8 cellular contexts compared by ENCODE assay signal in genomic region chr1:119611701-119612113, GRCh38. TPM values are rescaled to one million over a fixed set of nuclear protein-coding genes. Genes with fewer than 3 reads are reported as not detected.
DNase-seq lines count a peak whose midpoint lies in the region; ATAC-seq, FAIRE-seq and TF ChIP-seq lines count a peak whose summit lies in the region.

No MANE protein-coding gene starts in this region.

- no peaks in the 10 kb centered on the region for H3K9me3 Mint-ChIP-seq in activated T-helper 1 cell treated with anti-CD3 and anti-CD28 coated beads, Interleukin-12 subunit alpha, Interleukin-12 subunit beta, Interleukin-2, Interleukin-4 antibody, amounts not matched to agents 30 ng/mL and 10 ng/mL and 1 ng/mL, durations not matched to agents 14 hours and 24 hours and 36 hours

- H3K9me2 ChIP-seq in OCI-LY7 (ENCODE audit: insufficient read depth, low read length): no peaks in the 10 kb centered on the region

- CTCF ChIA-PET in OCI-LY7 (lab: Charles Lee; ENCODE audit: unreplicated experiment): interaction anchor here (0.8 kb wide), 1 partner anchor 100 kb away, joined by 3 read pairs; the partner anchor contains the start of gene PHGDH

- no peaks in the 10 kb centered on the region for H4K20me1 ChIP-seq in OCI-LY7 (ENCODE audit: insufficient read depth, low read length)

- H3K9me3 ChIP-seq in OCI-LY7 (ENCODE audit: low read length): no peaks in the 10 kb centered on the region

- H3K36me3 Mint-ChIP-seq in activated T-helper 1 cell treated with anti-CD3 and anti-CD28 coated beads, Interleukin-12 subunit alpha, Interleukin-12 subunit beta, Interleukin-2, Interleukin-4 antibody, amounts not matched to agents 30 ng/mL and 10 ng/mL and 1 ng/mL, durations not matched to agents 14 hours and 24 hours and 36 hours (ENCODE audit: low read depth): no peaks in the 10 kb centered on the region

- H3K27ac Mint-ChIP-seq in activated T-helper 1 cell treated with anti-CD3 and anti-CD28 coated beads, Interleukin-12 subunit alpha, Interleukin-12 subunit beta, Interleukin-2, Interleukin-4 antibody, amounts not matched to agents 30 ng/mL and 10 ng/mL and 1 ng/mL, durations not matched to agents 14 hours and 24 hours and 36 hours: no peak overlapping the region

- H3K4me3 ChIP-seq in GM06990 (replicated peaks; ENCODE audit: low read depth, low read length) (no peak overlapping the region), OCI-LY7 (ENCODE audit: low read depth, low read length, poor library complexity, severe bottlenecking) (no peak overlapping the region), foreskin fibroblast (ENCODE audit: low read depth in 1 of 2, low read length in 2 of 2) (no peak overlapping the region)

- H3K27me3 ChIP-seq in GM06990 (replicated peaks; ENCODE audit: control insufficient read depth, insufficient read depth, low read length): no peaks in the 10 kb centered on the region

- ATAC-seq in omental fat pad (ENCODE audit: low FRiP score): no peak

- H3K27ac ChIP-seq in OCI-LY7 (ENCODE audit: low read depth, low read length, poor library complexity, severe bottlenecking): no peak overlapping the region

- no peaks in the 10 kb centered on the region for H3K79me2 ChIP-seq in OCI-LY7 (ENCODE audit: insufficient read depth, low read depth, low read length)

- DNase-seq in GM06990 (ENCODE audit: extremely low read depth, insufficient read length) (peak; percentile 58), HUDEP-2 (lab: John Stamatoyannopoulos, UW; ENCODE audit: unreplicated experiment in 76 of 76) (peak in 52 of 76 experiments; percentile 3 to 76 (median 40)), OCI-LY7 (ENCODE audit: low spot score) (peak; percentile 59), foreskin fibroblast (peak in 1 of 2 donors; percentile 67), omental fat pad (ENCODE audit: low spot score) (peak; percentile 89), urothelium cell line (ENCODE audit: low spot score) (peak; percentile 77), COLO829 (ENCODE audit: low spot score) (no peak)
- DNase-seq in activated T-helper 1 cell treated with anti-CD3 and anti-CD28 coated beads, Interleukin-12 subunit alpha, Interleukin-12 subunit beta, Interleukin-2, Interleukin-4 antibody, amounts not matched to agents 30 ng/mL and 10 ng/mL and 1 ng/mL, durations not matched to agents 14 hours and 24 hours and 36 hours (ENCODE audit: low spot score): peak; percentile 63

- H3K4me1 Mint-ChIP-seq in activated T-helper 1 cell treated with anti-CD3 and anti-CD28 coated beads, Interleukin-12 subunit alpha, Interleukin-12 subunit beta, Interleukin-2, Interleukin-4 antibody, amounts not matched to agents 30 ng/mL and 10 ng/mL and 1 ng/mL, durations not matched to agents 14 hours and 24 hours and 36 hours (ENCODE audit: low read depth): no peaks in the 10 kb centered on the region

- no peaks in the 10 kb centered on the region for H3K4me1 ChIP-seq in OCI-LY7 (ENCODE audit: insufficient read depth, low read length, poor library complexity, severe bottlenecking)

- H3K4me3 Mint-ChIP-seq in activated T-helper 1 cell treated with anti-CD3 and anti-CD28 coated beads, Interleukin-12 subunit alpha, Interleukin-12 subunit beta, Interleukin-2, Interleukin-4 antibody, amounts not matched to agents 30 ng/mL and 10 ng/mL and 1 ng/mL, durations not matched to agents 14 hours and 24 hours and 36 hours: no peak overlapping the region

- no peak overlapping the region for H2AFZ ChIP-seq in OCI-LY7 (ENCODE audit: low read length)

- FAIRE-seq in urothelium cell line (lab: Jason Lieb, UNC): no peak

- H3K36me3 ChIP-seq in GM06990 (ENCODE audit: control insufficient read depth, insufficient read depth, low read length) (no peaks in the 10 kb centered on the region), OCI-LY7 (ENCODE audit: insufficient read depth, low read length) (no peaks in the 10 kb centered on the region)

- H3K27me3 Mint-ChIP-seq in activated T-helper 1 cell treated with anti-CD3 and anti-CD28 coated beads, Interleukin-12 subunit alpha, Interleukin-12 subunit beta, Interleukin-2, Interleukin-4 antibody, amounts not matched to agents 30 ng/mL and 10 ng/mL and 1 ng/mL, durations not matched to agents 14 hours and 24 hours and 36 hours (ENCODE audit: insufficient read depth): peaks cover 5% of the 10 kb centered on the region

- H3K4me2 ChIP-seq in OCI-LY7 (ENCODE audit: low read length): no peak overlapping the region

- POLR2A ChIA-PET in OCI-LY7 (lab: Charles Lee): no interaction called here

- TF ChIP-seq CTCF in GM06990 (IDR thresholded peaks at IDR 0.05; ENCODE audit: insufficient read depth, low read length, poor library complexity, severe bottlenecking) (peak; percentile 89), OCI-LY7 (conservative IDR thresholded peaks at IDR 0.05; ENCODE audit: low read length) (peak; percentile 89), foreskin fibroblast (IDR thresholded peaks at IDR 0.05; ENCODE audit: low read depth, low read length) (peak; percentile 92), omental fat pad (IDR thresholded peaks at IDR 0.05) (peak in 2 of 3 donors; percentile 22 to 77)

- BruUV-seq in OCI-LY7 (replicated peaks; lab: Mats Ljungman, UMichigan): no TSS peak

- intact Hi-C loops in OCI-LY7 (cut with micrococcal nuclease; ENCODE audit: unreplicated experiment): loop anchor here (10.0 kb wide), 3 partner anchors 133 to 263 kb away; no protein-coding TSS in a partner anchor
- intact Hi-C loops in activated T-helper 1 cell treated with anti-CD3 and anti-CD28 coated beads, Interleukin-12 subunit alpha, Interleukin-12 subunit beta, Interleukin-2, Interleukin-4 antibody, amounts not matched to agents 30 ng/mL and 10 ng/mL and 1 ng/mL, durations not matched to agents 14 hours and 24 hours and 36 hours (cut with micrococcal nuclease): loop anchor here (1.0 kb wide), 1 partner anchor 52 kb away; no protein-coding TSS in a partner anchor

RNA-seq across cellular contexts. Expression of gene ZNF697, which starts 36.4 kb away (rescaled TPM):
- total RNA-seq in OCI-LY7 (2014; rRNA removed; shearing (Covaris generic)): not detected in 2 replicates
- total RNA-seq in OCI-LY7 (2022): not detected in 2 replicates
- total RNA-seq in activated T-helper 1 cell treated with anti-CD3 and anti-CD28 coated beads, Interleukin-12 subunit alpha, Interleukin-12 subunit beta, Interleukin-2, Interleukin-4 antibody, amounts not matched to agents 30 ng/mL and 10 ng/mL and 1 ng/mL, durations not matched to agents 14 hours and 24 hours and 36 hours: 2.9 and 3.0 TPM in 2 replicates
- total RNA-seq in omental fat pad: 10 to 100 TPM in 1 of 4 donors, 1 to 10 TPM in 3; 6.5 to 13.1 (median 8.8) TPM
